9 cellular contexts compared by ENCODE assay signal in the genomic region with DNA sequence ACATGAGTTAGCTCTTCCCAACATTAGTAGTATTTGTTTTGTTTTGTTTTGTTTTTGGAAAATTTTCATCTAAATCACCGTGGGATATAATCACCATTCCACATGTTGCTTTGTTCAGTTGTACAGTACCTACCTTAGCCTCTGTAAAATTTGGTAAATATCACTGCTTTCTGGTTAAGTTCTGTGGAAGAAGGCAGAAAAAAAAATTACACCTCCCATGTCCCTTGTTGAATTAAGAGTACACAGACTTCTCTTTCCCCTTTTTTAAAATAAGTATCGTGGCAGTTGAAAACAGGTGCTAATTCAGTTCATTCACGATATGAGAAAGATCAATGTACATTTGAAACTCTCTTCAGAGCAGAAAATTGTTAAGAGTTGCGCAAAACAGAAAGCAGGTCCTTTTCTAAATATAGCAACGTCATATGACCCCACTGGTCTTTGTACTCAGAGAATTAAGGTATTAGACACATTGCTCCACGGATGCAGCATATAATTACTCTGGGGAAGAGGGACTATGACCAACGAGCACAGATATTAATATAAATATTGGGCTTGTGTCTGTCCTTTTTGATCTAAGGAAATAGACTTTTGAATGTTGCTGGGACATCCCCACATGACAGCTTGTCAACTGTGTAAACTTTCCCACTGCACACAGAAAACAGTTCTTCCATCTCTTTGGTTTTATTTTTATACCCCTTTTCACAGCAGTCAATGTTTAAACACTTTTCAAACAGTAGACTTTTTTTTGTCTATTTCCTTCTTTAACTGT. TPM values are rescaled to one million over a fixed set of nuclear protein-coding genes. Genes with fewer than 3 reads are reported as not detected.
A peak's percentile ranks its signal among the peaks of the same experiment; 100 is the strongest.
DNase-seq lines count a peak whose midpoint lies in the region; ATAC-seq and TF ChIP-seq lines count a peak whose summit lies in the region.
"Had no signal": no experiment of that assay in that cellular context is flagged by ENCODE, and none has a peak within 500 bp of the region (broad histone marks: within the 10 kb centered on the region; RNA-seq: fewer than 3 reads in every experiment).

No MANE protein-coding gene starts in this region.

- H3K27ac Mint-ChIP-seq in stimulated activated naive CD8-positive, alpha-beta T cell treated with anti-CD3 and anti-CD28 coated beads, Interleukin-15, amount 100 ng/mL, for 72 hours: peak overlapping the region; percentile 63 to 95

- TF ChIP-seq CTCF in A673 (conservative IDR thresholded peaks at IDR 0.05; ENCODE audit: low read depth, low read length) (no peak), OCI-LY1 (IDR thresholded peaks at IDR 0.05; ENCODE audit: low read length) (no peak)

- no peaks in the 10 kb centered on the region for H3K27me3 Mint-ChIP-seq in stimulated activated naive CD8-positive, alpha-beta T cell treated with anti-CD3 and anti-CD28 coated beads, Interleukin-15, amount 100 ng/mL, for 72 hours

- H3K79me2 ChIP-seq in OCI-LY1 (ENCODE audit: insufficient read depth, low read length): no peaks in the 10 kb centered on the region

- peaks cover 39% of the 10 kb centered on the region for H3K4me1 ChIP-seq in A673 (ENCODE audit: insufficient read depth, low read length, poor library complexity, severe bottlenecking)
- H3K4me1 ChIP-seq in OCI-LY1 (ENCODE audit: insufficient read depth, low read length, severe bottlenecking): peaks cover 57% of the 10 kb centered on the region

- H3K4me2 ChIP-seq in OCI-LY1 (ENCODE audit: low read length): peak overlapping the region; percentile 69

- DNase-seq in A673 (ENCODE audit: low spot score) (no peak), globus pallidus (ENCODE audit: low spot score) (peak; percentile 33), EL (no peak), ureter (ENCODE audit: low spot score) (no peak)
- DNase-seq in stimulated activated naive CD8-positive, alpha-beta T cell treated with anti-CD3 and anti-CD28 coated beads, Interleukin-15, amount 100 ng/mL, for 72 hours: peak in 1 of 2 donors; percentile 25

- no peaks in the 10 kb centered on the region for H3F3A ChIP-seq in OCI-LY1 (ENCODE audit: insufficient read depth, low read length)

- H3K27ac ChIP-seq in A673 (ENCODE audit: low read depth, low read length, poor library complexity, severe bottlenecking): peak overlapping the region; percentile 4
- peak overlapping the region; percentile 94 for H3K27ac ChIP-seq in OCI-LY1 (ENCODE audit: low read depth, low read length, poor library complexity, severe bottlenecking)
- H3K27ac ChIP-seq: epithelial cell of prostate had no signal

- intact Hi-C loops in A673 (cut with micrococcal nuclease; ENCODE audit: unreplicated experiment): no loop called here

- POLR2A ChIA-PET in A673 (lab: Charles Lee; ENCODE audit: low non-redundant PET): no interaction called here

- no peaks in the 10 kb centered on the region for H4K20me1 ChIP-seq in OCI-LY1 (ENCODE audit: insufficient read depth, low read length)

- CTCF ChIA-PET in A673 (lab: Charles Lee): no interaction called here

- H3K36me3 ChIP-seq in A673 (ENCODE audit: insufficient read depth, low read length, poor library complexity, severe bottlenecking): no peaks in the 10 kb centered on the region
- no peaks in the 10 kb centered on the region for H3K36me3 ChIP-seq in OCI-LY1 (ENCODE audit: insufficient read depth, low read length)

- H3K9ac ChIP-seq in OCI-LY1 (ENCODE audit: low read length): peak overlapping the region; percentile 61

- no peak overlapping the region for H3K4me3 ChIP-seq in A673 (ENCODE audit: low read depth, low read length, poor library complexity, severe bottlenecking)
- peak overlapping the region; percentile 38 for H3K4me3 ChIP-seq in OCI-LY1 (ENCODE audit: low read depth, low read length, poor library complexity, severe bottlenecking)

- peaks cover 44% of the 10 kb centered on the region for H3K4me1 Mint-ChIP-seq in stimulated activated naive CD8-positive, alpha-beta T cell treated with anti-CD3 and anti-CD28 coated beads, Interleukin-15, amount 100 ng/mL, for 72 hours

- no TSS peak for BruUV-seq in A673 (replicated peaks; lab: Mats Ljungman, UMichigan)

- no peaks in the 10 kb centered on the region for H3K9me3 ChIP-seq in A673 (ENCODE audit: low read depth, low read length, poor library complexity, severe bottlenecking)
- no peaks in the 10 kb centered on the region for H3K9me3 ChIP-seq in OCI-LY1 (ENCODE audit: low read length)

- peak overlapping the region; percentile 68 for H2AFZ ChIP-seq in OCI-LY1 (ENCODE audit: low read length)

- H3K9me3 Mint-ChIP-seq in stimulated activated naive CD8-positive, alpha-beta T cell treated with anti-CD3 and anti-CD28 coated beads, Interleukin-15, amount 100 ng/mL, for 72 hours: no peaks in the 10 kb centered on the region

- no peaks in the 10 kb centered on the region for H3K9me2 ChIP-seq in OCI-LY1 (ENCODE audit: low read depth, low read length)

- ATAC-seq in GM18867 (IDR thresholded peaks at IDR 0.05; ENCODE audit: unreplicated experiment): peak; percentile 75
- peak; percentile 75 for ATAC-seq in HG02981 (IDR thresholded peaks at IDR 0.05; ENCODE audit: unreplicated experiment)
- ATAC-seq in stimulated activated naive CD8-positive, alpha-beta T cell treated with anti-CD3 and anti-CD28 coated beads, Interleukin-15, amount 100 ng/mL, for 72 hours: peak; percentile 91

- H3K27me3 ChIP-seq in A673 (replicated peaks; ENCODE audit: insufficient read depth, low read depth, low read length, poor library complexity): no peaks in the 10 kb centered on the region
- no peaks in the 10 kb centered on the region for H3K27me3 ChIP-seq in OCI-LY1 (ENCODE audit: insufficient read depth, low read length)

- peak overlapping the region; percentile 69 to 74 for H3K4me3 Mint-ChIP-seq in stimulated activated naive CD8-positive, alpha-beta T cell treated with anti-CD3 and anti-CD28 coated beads, Interleukin-15, amount 100 ng/mL, for 72 hours

RNA-seq across cellular contexts. Expression of a gene that starts 58.6 kb away (rescaled TPM):
- total RNA-seq in A673 (2021) (27.0 and 37.7 TPM in 2 replicates), ureter (80.7 TPM)
